In the genomic region with DNA sequence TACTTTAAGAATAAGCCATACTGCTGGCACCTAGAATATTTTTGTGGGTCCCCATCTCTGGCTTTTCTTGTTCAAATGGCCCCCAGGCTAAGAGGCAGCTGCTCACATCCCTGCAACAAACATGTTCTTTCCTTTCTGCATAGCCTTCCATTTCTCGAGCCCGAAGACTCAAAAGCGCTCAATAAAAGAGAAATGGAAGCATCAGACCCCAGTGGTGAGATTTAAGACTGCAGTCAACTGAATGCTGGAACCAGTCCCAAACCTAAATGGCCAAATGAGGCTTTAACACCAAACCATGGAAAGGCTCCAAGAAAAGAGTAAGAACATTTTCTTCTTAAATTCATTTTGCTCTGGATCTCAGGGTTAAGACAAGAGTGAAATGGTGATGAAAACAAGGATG, we compare ENCODE assay signal across 2 cellular contexts.
TF ChIP-seq lines count a peak whose summit lies in the region.

No MANE protein-coding gene starts in this region.

TF ChIP-seq in SK-N-SH, 30 proteins besides CTCF, POLR2A, EP300 and RAD21 (continued from another document):
- TF ChIP-seq, protein P1, sequence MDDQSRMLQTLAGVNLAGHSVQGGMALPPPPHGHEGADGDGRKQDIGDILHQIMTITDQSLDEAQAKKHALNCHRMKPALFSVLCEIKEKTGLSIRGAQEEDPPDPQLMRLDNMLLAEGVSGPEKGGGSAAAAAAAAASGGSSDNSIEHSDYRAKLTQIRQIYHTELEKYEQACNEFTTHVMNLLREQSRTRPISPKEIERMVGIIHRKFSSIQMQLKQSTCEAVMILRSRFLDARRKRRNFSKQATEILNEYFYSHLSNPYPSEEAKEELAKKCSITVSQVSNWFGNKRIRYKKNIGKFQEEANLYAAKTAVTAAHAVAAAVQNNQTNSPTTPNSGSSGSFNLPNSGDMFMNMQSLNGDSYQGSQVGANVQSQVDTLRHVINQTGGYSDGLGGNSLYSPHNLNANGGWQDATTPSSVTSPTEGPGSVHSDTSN (IDR thresholded peaks at IDR 0.05), result no peak
- no peak for TF ChIP-seq ELF1 (IDR thresholded peaks at IDR 0.05)
- TF ChIP-seq MXI1 (IDR thresholded peaks at IDR 0.05; ENCODE audit: low read depth, low read length), result no peak
- TF ChIP-seq NRF1 (IDR thresholded peaks at IDR 0.05; ENCODE audit: low read depth, low read length), result no peak
- TF ChIP-seq FOXM1 (IDR thresholded peaks at IDR 0.05; ENCODE audit: low read depth), result no peak
- TF ChIP-seq, protein P2, sequence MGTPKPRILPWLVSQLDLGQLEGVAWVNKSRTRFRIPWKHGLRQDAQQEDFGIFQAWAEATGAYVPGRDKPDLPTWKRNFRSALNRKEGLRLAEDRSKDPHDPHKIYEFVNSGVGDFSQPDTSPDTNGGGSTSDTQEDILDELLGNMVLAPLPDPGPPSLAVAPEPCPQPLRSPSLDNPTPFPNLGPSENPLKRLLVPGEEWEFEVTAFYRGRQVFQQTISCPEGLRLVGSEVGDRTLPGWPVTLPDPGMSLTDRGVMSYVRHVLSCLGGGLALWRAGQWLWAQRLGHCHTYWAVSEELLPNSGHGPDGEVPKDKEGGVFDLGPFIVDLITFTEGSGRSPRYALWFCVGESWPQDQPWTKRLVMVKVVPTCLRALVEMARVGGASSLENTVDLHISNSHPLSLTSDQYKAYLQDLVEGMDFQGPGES (IDR thresholded peaks at IDR 0.05; ENCODE audit: low read depth, low read length), result no peak
- TF ChIP-seq REST (IDR thresholded peaks at IDR 0.05; ENCODE audit: low read depth, low read length), result no peak
TF ChIP-seq in SK-N-SH: peak in this region for 0.

TF ChIP-seq in SK-N-SH treated with all-trans-retinoic acid at 6 μM for 48 hours, 23 proteins besides CTCF, POLR2A, EP300 and RAD21 (continued from another document):
- no peak for TF ChIP-seq ZNF70 (CRISPR knock-in tag; IDR thresholded peaks at IDR 0.05)
- no peak for TF ChIP-seq TSHZ2 (CRISPR knock-in tag; IDR thresholded peaks at IDR 0.05)
- no peak for TF ChIP-seq OSR1 (CRISPR knock-in tag; IDR thresholded peaks at IDR 0.05)
- TF ChIP-seq BACH2 (CRISPR knock-in tag; IDR thresholded peaks at IDR 0.05; ENCODE audit: borderline replicate concordance), result no peak
- no peak for TF ChIP-seq SNAI2 (CRISPR knock-in tag; IDR thresholded peaks at IDR 0.05)
- TF ChIP-seq ARNTL (CRISPR knock-in tag; IDR thresholded peaks at IDR 0.05; ENCODE audit: borderline replicate concordance, low read depth), result no peak
